Comparison of ENCODE assay signal across 15 cellular contexts in the genomic region with DNA sequence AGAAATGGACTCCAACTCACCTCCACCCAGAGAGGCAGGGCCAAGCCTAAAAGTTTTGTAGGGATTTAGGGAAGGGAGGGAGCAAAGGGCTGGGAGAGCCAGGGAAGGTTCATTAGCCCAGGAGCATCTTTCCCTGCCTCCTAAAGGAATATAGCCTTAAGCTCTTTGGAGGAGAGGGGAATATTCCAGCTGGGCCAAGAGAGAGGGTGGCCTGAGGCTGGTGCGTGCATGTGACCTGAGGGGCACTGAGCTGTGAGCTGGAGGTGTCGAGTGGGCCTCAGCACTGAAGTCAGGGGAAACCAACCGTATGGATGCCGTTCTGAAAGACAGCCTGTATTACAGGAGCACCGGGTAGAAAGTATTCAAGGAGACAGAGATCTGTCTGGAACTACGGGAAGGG.
DNase-seq lines count a peak whose midpoint lies in the region; ATAC-seq, FAIRE-seq and TF ChIP-seq lines count a peak whose summit lies in the region.
"Had no signal": no experiment of that assay in that cellular context is flagged by ENCODE, and none has a peak within 500 bp of the region (broad histone marks: within the 10 kb centered on the region; RNA-seq: fewer than 3 reads in every experiment).

No MANE protein-coding gene starts in this region.

- POLR2A ChIA-PET in activated CD4-positive, alpha-beta T cell treated with anti-CD3 and anti-CD28 coated beads, Interleukin-2, amount 10 ng/mL, durations not matched to agents 7 days and 5 days (lab: Charles Lee): interaction anchor here (0.9 kb wide), 1 partner anchor 175 kb away, joined by 3 read pairs; no protein-coding TSS in a partner anchor

- no peak for DNase-seq in activated CD4-positive, alpha-beta T cell treated with anti-CD3 and anti-CD28 coated beads, Interleukin-2, amount 10 ng/mL, durations not matched to agents 7 days and 5 days
- DNase-seq in activated CD4-positive, alpha-beta T cell treated with anti-CD3 and anti-CD28 coated beads for 1 hour: no peak
- DNase-seq in ELF-1 (ENCODE audit: low read depth, low spot score): peak; percentile 59
- DNase-seq in osteocyte (ENCODE audit: extremely low spot score, unreplicated experiment): no peak
- no peak for DNase-seq in GM20000 (ENCODE audit: low spot score)
- DNase-seq in GM19239 (ENCODE audit: insufficient read length, low spot score): no peak
- DNase-seq: activated T-cell treated with anti-CD3 and anti-CD28 coated beads, Interleukin-2, amount 50 U/mL, for 1 hour; hippocampal formation; islet precursor cell; NCI-H187; upper lobe of right lung had no signal

- no peak overlapping the region for H3K4me3 Mint-ChIP-seq in activated CD4-positive, alpha-beta T cell treated with anti-CD3 and anti-CD28 coated beads, Interleukin-2, amount 10 ng/mL, durations not matched to agents 7 days and 5 days
- H3K4me3 Mint-ChIP-seq in brain (no peak overlapping the region), osteocyte (ENCODE audit: unreplicated experiment) (no peak overlapping the region)
- H3K4me3 Mint-ChIP-seq: dendritic cell treated with granulocyte-macrophage colony-stimulating factor and Interleukin-4, amounts not matched to agents 40 ng/mL and 50 ng/mL, for 4 days; stimulated activated naive CD8-positive, alpha-beta T cell treated with anti-CD3 and anti-CD28 coated beads, Interleukin-15, Interleukin-2, amounts not matched to agents 100 ng/mL and 50 ng/mL, for 24 hours had no signal

- CTCF ChIA-PET in activated CD4-positive, alpha-beta T cell treated with anti-CD3 and anti-CD28 coated beads, Interleukin-2, amount 10 ng/mL, durations not matched to agents 7 days and 5 days (lab: Charles Lee): interaction anchor here (0.6 to 2.0 kb wide), 2 partner anchors 13 to 82 kb away, joined by 3 to 7 read pairs; no protein-coding TSS in a partner anchor

- H3K4me1 Mint-ChIP-seq in activated CD4-positive, alpha-beta T cell treated with anti-CD3 and anti-CD28 coated beads, Interleukin-2, amount 10 ng/mL, durations not matched to agents 7 days and 5 days: peaks cover 41% of the 10 kb centered on the region
- H3K4me1 Mint-ChIP-seq in brain (peaks cover 86% of the 10 kb centered on the region), osteocyte (ENCODE audit: unreplicated experiment) (peaks cover 40% of the 10 kb centered on the region)

- TF ChIP-seq CTCF in brain (conservative IDR thresholded peaks at IDR 0.05) (no peak), osteocyte (IDR thresholded peaks at IDR 0.05) (no peak), GM20000 (IDR thresholded peaks at IDR 0.05; ENCODE audit: extremely low read depth, missing control alignments) (no peak)

- H3K27me3 Mint-ChIP-seq in activated CD4-positive, alpha-beta T cell treated with anti-CD3 and anti-CD28 coated beads, Interleukin-2, amount 10 ng/mL, durations not matched to agents 7 days and 5 days: peaks cover 24% of the 10 kb centered on the region
- H3K27me3 Mint-ChIP-seq in brain (peaks cover 6% of the 10 kb centered on the region), osteocyte (ENCODE audit: unreplicated experiment) (peaks cover 2% of the 10 kb centered on the region)

- FAIRE-seq in GM19239 (lab: Jason Lieb, UNC): no peak

- H3K36me3 Mint-ChIP-seq in activated CD4-positive, alpha-beta T cell treated with anti-CD3 and anti-CD28 coated beads, Interleukin-2, amount 10 ng/mL, durations not matched to agents 7 days and 5 days (ENCODE audit: low read depth): no peaks in the 10 kb centered on the region
- H3K36me3 Mint-ChIP-seq in brain (no peaks in the 10 kb centered on the region), osteocyte (ENCODE audit: unreplicated experiment) (no peaks in the 10 kb centered on the region)

- peak overlapping the region; percentile 6 for H3K27ac Mint-ChIP-seq in activated CD4-positive, alpha-beta T cell treated with anti-CD3 and anti-CD28 coated beads, Interleukin-2, amount 10 ng/mL, durations not matched to agents 7 days and 5 days
- H3K27ac Mint-ChIP-seq in brain: peak overlapping the region in 4 of 5 experiments; percentile 10 to 71 (median 35)
- H3K27ac Mint-ChIP-seq in osteocyte (ENCODE audit: unreplicated experiment): peak overlapping the region; percentile 50
- H3K27ac Mint-ChIP-seq: dendritic cell treated with granulocyte-macrophage colony-stimulating factor and Interleukin-4, amounts not matched to agents 40 ng/mL and 50 ng/mL, for 4 days had no signal

- no peak for ATAC-seq in GM21737 (IDR thresholded peaks at IDR 0.05; ENCODE audit: unreplicated experiment)

- no peaks in the 10 kb centered on the region for H3K9me3 Mint-ChIP-seq in activated CD4-positive, alpha-beta T cell treated with anti-CD3 and anti-CD28 coated beads, Interleukin-2, amount 10 ng/mL, durations not matched to agents 7 days and 5 days
- no peaks in the 10 kb centered on the region for H3K9me3 Mint-ChIP-seq in brain
- no peaks in the 10 kb centered on the region for H3K9me3 Mint-ChIP-seq in osteocyte (ENCODE audit: unreplicated experiment)
- H3K9me3 Mint-ChIP-seq: dendritic cell treated with granulocyte-macrophage colony-stimulating factor and Interleukin-4, amounts not matched to agents 40 ng/mL and 50 ng/mL, for 4 days; stimulated activated naive CD8-positive, alpha-beta T cell treated with anti-CD3 and anti-CD28 coated beads, Interleukin-15, Interleukin-2, amounts not matched to agents 100 ng/mL and 50 ng/mL, for 24 hours had no signal
